1 cellular context compared by ENCODE assay signal in the genomic region with DNA sequence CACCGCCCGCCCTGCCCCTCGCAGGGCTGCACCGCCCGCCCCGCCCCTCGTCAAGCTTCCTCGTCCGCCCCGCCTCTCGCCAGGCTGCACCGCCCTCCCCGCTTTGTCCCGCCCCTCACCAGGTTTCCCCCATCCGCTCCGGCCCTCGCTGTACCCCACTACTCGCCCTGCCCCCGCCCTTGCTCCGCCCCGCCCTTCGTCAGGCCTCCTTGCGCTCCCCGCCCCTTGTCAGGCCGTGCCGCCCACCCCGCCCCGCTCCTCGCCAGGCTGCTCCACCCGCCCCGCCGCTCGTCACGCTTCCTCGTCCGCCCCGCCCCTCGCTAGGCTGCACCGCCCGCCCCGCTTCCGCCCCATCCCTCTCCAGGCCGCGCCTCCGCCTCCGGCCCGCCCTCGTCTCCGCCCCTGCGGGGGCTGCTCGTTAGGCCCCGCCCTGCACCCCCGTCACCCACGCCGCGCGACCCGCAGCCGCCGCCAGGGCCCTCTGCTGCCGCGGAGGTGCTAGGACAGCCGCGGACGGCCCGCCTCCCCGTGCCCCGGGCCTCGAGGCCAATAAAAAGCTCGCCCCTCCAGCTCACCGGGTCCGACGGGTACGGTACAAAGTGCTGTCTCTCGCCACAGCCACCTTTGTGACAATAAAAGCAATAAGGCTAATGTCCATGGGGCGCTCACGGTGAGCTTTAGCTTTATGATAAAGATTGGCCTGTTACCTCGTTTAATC.
TF ChIP-seq lines count a peak whose summit lies in the region.

No MANE protein-coding gene starts in this region.

TF ChIP-seq in HepG2, 621 proteins besides CTCF, POLR2A, EP300 and RAD21 (continues in another document):
- TF ChIP-seq, protein P1, sequence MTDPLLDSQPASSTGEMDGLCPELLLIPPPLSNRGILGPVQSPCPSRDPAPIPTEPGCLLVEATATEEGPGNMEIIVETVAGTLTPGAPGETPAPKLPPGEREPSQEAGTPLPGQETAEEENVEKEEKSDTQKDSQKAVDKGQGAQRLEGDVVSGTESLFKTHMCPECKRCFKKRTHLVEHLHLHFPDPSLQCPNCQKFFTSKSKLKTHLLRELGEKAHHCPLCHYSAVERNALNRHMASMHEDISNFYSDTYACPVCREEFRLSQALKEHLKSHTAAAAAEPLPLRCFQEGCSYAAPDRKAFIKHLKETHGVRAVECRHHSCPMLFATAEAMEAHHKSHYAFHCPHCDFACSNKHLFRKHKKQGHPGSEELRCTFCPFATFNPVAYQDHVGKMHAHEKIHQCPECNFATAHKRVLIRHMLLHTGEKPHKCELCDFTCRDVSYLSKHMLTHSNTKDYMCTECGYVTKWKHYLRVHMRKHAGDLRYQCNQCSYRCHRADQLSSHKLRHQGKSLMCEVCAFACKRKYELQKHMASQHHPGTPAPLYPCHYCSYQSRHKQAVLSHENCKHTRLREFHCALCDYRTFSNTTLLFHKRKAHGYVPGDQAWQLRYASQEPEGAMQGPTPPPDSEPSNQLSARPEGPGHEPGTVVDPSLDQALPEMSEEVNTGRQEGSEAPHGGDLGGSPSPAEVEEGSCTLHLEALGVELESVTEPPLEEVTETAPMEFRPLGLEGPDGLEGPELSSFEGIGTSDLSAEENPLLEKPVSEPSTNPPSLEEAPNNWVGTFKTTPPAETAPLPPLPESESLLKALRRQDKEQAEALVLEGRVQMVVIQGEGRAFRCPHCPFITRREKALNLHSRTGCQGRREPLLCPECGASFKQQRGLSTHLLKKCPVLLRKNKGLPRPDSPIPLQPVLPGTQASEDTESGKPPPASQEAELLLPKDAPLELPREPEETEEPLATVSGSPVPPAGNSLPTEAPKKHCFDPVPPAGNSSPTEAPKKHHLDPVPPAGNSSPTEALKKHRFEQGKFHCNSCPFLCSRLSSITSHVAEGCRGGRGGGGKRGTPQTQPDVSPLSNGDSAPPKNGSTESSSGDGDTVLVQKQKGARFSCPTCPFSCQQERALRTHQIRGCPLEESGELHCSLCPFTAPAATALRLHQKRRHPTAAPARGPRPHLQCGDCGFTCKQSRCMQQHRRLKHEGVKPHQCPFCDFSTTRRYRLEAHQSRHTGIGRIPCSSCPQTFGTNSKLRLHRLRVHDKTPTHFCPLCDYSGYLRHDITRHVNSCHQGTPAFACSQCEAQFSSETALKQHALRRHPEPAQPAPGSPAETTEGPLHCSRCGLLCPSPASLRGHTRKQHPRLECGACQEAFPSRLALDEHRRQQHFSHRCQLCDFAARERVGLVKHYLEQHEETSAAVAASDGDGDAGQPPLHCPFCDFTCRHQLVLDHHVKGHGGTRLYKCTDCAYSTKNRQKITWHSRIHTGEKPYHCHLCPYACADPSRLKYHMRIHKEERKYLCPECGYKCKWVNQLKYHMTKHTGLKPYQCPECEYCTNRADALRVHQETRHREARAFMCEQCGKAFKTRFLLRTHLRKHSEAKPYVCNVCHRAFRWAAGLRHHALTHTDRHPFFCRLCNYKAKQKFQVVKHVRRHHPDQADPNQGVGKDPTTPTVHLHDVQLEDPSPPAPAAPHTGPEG (CRISPR knock-in tag; IDR thresholded peaks at IDR 0.05), result peak; percentile 60; the same call in 1 of the 2 replicates
- TF ChIP-seq NFYB (CRISPR knock-in tag; IDR thresholded peaks at IDR 0.05) (no peak), KLF9 (CRISPR knock-in tag; IDR thresholded peaks at IDR 0.05; ENCODE audit: low read depth) (no peak), IRX3 (CRISPR knock-in tag; IDR thresholded peaks at IDR 0.05; ENCODE audit: borderline replicate concordance, low read depth) (no peak), ZNF33B (CRISPR knock-in tag; IDR thresholded peaks at IDR 0.05) (peak; percentile 85; the same call in 1 of the 2 replicates), SSRP1 (CRISPR knock-in tag; IDR thresholded peaks at IDR 0.05) (no peak), ZNF557 (CRISPR knock-in tag; IDR thresholded peaks at IDR 0.05) (no peak), ZNF713 (CRISPR knock-in tag; IDR thresholded peaks at IDR 0.05) (0 out of 2 replicates have a peak, but pooled peaks have one; percentile 50), KDM5A (IDR thresholded peaks at IDR 0.05; ENCODE audit: borderline replicate concordance, low read length) (no peak), ZNF773 (CRISPR knock-in tag; IDR thresholded peaks at IDR 0.05; ENCODE audit: borderline replicate concordance) (no peak), ZNF367 (CRISPR knock-in tag; IDR thresholded peaks at IDR 0.05; ENCODE audit: borderline replicate concordance) (no peak), ATF7-NPFF (CRISPR knock-in tag; IDR thresholded peaks at IDR 0.05; ENCODE audit: low read depth) (peak; percentile 81), MED13 (CRISPR knock-in tag; IDR thresholded peaks at IDR 0.05) (no peak), MED1 (CRISPR knock-in tag; IDR thresholded peaks at IDR 0.05) (peak; percentile 58; the same call in 1 of the 2 replicates), ZNF274 (CRISPR knock-in tag; IDR thresholded peaks at IDR 0.05) (peak; percentile 82; the same call in 1 of the 2 replicates), MATR3 (CRISPR knock-in tag; IDR thresholded peaks at IDR 0.05) (no peak), MZF1 (CRISPR knock-in tag; IDR thresholded peaks at IDR 0.05; ENCODE audit: borderline replicate concordance) (no peak), SCMH1 (CRISPR knock-in tag; IDR thresholded peaks at IDR 0.05; ENCODE audit: borderline replicate concordance) (no peak), SIN3A (IDR thresholded peaks at IDR 0.05; ENCODE audit: borderline replicate concordance, low read depth, low read length) (0 out of 2 replicates have a peak, but pooled peaks have one; percentile 62), SAP130 (CRISPR knock-in tag; IDR thresholded peaks at IDR 0.05; ENCODE audit: low read depth) (peak; percentile 66), ZSCAN29 (CRISPR knock-in tag; conservative IDR thresholded peaks at IDR 0.05) (peak; percentile 65; the same call in 1 of the 2 replicates), ZFP36L1 (CRISPR knock-in tag; IDR thresholded peaks at IDR 0.05) (no peak), HOXA5 (CRISPR knock-in tag; IDR thresholded peaks at IDR 0.05) (no peak), ADNP (CRISPR knock-in tag; IDR thresholded peaks at IDR 0.05) (no peak), ZNF17 (CRISPR knock-in tag; IDR thresholded peaks at IDR 0.05) (no peak), ZNF205 (CRISPR knock-in tag; IDR thresholded peaks at IDR 0.05) (no peak), PRPF4 (IDR thresholded peaks at IDR 0.05; ENCODE audit: low read depth, low read length, poor library complexity, severe bottlenecking) (no peak), TCF12 (IDR thresholded peaks at IDR 0.05) (no peak), TCF12 (CRISPR knock-in tag; IDR thresholded peaks at IDR 0.05) (no peak; the same call in 1 of the 2 replicates)
- TF ChIP-seq, protein P2, sequence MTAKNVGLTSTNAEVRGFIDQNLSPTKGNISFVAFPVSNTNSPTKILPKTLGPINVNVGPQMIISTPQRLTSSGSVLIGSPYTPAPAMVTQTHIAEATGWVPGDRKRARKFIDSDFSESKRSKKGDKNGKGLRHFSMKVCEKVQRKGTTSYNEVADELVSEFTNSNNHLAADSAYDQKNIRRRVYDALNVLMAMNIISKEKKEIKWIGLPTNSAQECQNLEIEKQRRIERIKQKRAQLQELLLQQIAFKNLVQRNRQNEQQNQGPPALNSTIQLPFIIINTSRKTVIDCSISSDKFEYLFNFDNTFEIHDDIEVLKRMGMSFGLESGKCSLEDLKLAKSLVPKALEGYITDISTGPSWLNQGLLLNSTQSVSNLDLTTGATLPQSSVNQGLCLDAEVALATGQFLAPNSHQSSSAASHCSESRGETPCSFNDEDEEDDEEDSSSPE (CRISPR knock-in tag; IDR thresholded peaks at IDR 0.05), result peak; percentile 75
- TF ChIP-seq, protein P3, sequence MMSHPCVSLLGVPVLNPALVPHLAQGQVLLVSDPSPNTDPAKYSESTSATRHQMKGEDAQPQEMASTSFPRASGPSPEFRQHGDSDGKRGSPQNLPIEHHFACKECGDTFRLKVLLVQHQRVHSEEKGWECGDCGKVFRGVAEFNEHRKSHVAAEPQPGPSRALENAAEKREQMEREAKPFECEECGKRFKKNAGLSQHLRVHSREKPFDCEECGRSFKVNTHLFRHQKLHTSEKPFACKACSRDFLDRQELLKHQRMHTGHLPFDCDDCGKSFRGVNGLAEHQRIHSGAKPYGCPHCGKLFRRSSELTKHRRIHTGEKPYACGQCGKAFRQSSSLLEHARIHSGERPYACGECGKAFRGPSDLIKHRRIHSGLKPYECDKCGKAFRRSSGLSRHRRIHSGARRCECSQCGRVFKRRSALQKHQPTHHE (CRISPR knock-in tag; IDR thresholded peaks at IDR 0.05; ENCODE audit: borderline replicate concordance), result no peak
- TF ChIP-seq, protein P4, sequence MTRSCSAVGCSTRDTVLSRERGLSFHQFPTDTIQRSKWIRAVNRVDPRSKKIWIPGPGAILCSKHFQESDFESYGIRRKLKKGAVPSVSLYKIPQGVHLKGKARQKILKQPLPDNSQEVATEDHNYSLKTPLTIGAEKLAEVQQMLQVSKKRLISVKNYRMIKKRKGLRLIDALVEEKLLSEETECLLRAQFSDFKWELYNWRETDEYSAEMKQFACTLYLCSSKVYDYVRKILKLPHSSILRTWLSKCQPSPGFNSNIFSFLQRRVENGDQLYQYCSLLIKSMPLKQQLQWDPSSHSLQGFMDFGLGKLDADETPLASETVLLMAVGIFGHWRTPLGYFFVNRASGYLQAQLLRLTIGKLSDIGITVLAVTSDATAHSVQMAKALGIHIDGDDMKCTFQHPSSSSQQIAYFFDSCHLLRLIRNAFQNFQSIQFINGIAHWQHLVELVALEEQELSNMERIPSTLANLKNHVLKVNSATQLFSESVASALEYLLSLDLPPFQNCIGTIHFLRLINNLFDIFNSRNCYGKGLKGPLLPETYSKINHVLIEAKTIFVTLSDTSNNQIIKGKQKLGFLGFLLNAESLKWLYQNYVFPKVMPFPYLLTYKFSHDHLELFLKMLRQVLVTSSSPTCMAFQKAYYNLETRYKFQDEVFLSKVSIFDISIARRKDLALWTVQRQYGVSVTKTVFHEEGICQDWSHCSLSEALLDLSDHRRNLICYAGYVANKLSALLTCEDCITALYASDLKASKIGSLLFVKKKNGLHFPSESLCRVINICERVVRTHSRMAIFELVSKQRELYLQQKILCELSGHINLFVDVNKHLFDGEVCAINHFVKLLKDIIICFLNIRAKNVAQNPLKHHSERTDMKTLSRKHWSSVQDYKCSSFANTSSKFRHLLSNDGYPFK (CRISPR knock-in tag; IDR thresholded peaks at IDR 0.05; ENCODE audit: borderline replicate concordance), result no peak
- TF ChIP-seq, protein P5, sequence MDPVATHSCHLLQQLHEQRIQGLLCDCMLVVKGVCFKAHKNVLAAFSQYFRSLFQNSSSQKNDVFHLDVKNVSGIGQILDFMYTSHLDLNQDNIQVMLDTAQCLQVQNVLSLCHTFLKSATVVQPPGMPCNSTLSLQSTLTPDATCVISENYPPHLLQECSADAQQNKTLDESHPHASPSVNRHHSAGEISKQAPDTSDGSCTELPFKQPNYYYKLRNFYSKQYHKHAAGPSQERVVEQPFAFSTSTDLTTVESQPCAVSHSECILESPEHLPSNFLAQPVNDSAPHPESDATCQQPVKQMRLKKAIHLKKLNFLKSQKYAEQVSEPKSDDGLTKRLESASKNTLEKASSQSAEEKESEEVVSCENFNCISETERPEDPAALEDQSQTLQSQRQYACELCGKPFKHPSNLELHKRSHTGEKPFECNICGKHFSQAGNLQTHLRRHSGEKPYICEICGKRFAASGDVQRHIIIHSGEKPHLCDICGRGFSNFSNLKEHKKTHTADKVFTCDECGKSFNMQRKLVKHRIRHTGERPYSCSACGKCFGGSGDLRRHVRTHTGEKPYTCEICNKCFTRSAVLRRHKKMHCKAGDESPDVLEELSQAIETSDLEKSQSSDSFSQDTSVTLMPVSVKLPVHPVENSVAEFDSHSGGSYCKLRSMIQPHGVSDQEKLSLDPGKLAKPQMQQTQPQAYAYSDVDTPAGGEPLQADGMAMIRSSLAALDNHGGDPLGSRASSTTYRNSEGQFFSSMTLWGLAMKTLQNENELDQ (CRISPR knock-in tag; IDR thresholded peaks at IDR 0.05; ENCODE audit: borderline replicate concordance), result no peak
- TF ChIP-seq, protein P6, sequence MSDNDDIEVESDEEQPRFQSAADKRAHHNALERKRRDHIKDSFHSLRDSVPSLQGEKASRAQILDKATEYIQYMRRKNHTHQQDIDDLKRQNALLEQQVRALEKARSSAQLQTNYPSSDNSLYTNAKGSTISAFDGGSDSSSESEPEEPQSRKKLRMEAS (IDR thresholded peaks at IDR 0.05), result peak; percentile 91
- TF ChIP-seq, protein P7, sequence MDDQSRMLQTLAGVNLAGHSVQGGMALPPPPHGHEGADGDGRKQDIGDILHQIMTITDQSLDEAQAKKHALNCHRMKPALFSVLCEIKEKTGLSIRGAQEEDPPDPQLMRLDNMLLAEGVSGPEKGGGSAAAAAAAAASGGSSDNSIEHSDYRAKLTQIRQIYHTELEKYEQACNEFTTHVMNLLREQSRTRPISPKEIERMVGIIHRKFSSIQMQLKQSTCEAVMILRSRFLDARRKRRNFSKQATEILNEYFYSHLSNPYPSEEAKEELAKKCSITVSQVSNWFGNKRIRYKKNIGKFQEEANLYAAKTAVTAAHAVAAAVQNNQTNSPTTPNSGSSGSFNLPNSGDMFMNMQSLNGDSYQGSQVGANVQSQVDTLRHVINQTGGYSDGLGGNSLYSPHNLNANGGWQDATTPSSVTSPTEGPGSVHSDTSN (CRISPR knock-in tag; IDR thresholded peaks at IDR 0.05; ENCODE audit: borderline replicate concordance), result no peak
- TF ChIP-seq, protein P8, sequence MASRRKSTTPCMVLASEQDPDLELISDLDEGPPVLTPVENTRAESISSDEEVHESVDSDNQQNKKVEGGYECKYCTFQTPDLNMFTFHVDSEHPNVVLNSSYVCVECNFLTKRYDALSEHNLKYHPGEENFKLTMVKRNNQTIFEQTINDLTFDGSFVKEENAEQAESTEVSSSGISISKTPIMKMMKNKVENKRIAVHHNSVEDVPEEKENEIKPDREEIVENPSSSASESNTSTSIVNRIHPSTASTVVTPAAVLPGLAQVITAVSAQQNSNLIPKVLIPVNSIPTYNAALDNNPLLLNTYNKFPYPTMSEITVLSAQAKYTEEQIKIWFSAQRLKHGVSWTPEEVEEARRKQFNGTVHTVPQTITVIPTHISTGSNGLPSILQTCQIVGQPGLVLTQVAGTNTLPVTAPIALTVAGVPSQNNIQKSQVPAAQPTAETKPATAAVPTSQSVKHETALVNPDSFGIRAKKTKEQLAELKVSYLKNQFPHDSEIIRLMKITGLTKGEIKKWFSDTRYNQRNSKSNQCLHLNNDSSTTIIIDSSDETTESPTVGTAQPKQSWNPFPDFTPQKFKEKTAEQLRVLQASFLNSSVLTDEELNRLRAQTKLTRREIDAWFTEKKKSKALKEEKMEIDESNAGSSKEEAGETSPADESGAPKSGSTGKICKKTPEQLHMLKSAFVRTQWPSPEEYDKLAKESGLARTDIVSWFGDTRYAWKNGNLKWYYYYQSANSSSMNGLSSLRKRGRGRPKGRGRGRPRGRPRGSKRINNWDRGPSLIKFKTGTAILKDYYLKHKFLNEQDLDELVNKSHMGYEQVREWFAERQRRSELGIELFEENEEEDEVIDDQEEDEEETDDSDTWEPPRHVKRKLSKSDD (CRISPR knock-in tag; IDR thresholded peaks at IDR 0.05; ENCODE audit: low read depth), result peak; percentile 69; the same call in 1 of the 2 replicates
- TF ChIP-seq, protein P9, sequence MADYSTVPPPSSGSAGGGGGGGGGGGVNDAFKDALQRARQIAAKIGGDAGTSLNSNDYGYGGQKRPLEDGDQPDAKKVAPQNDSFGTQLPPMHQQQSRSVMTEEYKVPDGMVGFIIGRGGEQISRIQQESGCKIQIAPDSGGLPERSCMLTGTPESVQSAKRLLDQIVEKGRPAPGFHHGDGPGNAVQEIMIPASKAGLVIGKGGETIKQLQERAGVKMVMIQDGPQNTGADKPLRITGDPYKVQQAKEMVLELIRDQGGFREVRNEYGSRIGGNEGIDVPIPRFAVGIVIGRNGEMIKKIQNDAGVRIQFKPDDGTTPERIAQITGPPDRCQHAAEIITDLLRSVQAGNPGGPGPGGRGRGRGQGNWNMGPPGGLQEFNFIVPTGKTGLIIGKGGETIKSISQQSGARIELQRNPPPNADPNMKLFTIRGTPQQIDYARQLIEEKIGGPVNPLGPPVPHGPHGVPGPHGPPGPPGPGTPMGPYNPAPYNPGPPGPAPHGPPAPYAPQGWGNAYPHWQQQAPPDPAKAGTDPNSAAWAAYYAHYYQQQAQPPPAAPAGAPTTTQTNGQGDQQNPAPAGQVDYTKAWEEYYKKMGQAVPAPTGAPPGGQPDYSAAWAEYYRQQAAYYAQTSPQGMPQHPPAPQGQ (CRISPR knock-in tag; IDR thresholded peaks at IDR 0.05; ENCODE audit: borderline replicate concordance), result no peak
